Comparison of ENCODE assay signal across 8 cellular contexts in genomic region chr10:43420369-43421200, GRCh38. TPM values are rescaled to one million over a fixed set of nuclear protein-coding genes. Genes with fewer than 3 reads are reported as not detected.
DNase-seq lines count a peak whose midpoint lies in the region; ATAC-seq and TF ChIP-seq lines count a peak whose summit lies in the region.

No MANE protein-coding gene starts in this region.

- 1 to 2% methylated on average over 45 to 55 of the region's 63 CpGs for WGBS in GM23248 (ENCODE audit: low coverage in 1 of 2, low lambda C conversion rate in 2 of 2, missing lambda C conversion rate in 2 of 2), 2 experiments
- under 1% methylated on average over 63 of the region's 63 CpGs for WGBS in right cardiac atrium
- 0 to 1% (median 0%) methylated on average over 53 to 63 of the region's 63 CpGs for WGBS in psoas muscle, 3 donors
- WGBS in aorta, 2 donors: 0 to 1% methylated on average over 60 to 63 of the region's 63 CpGs

- in situ Hi-C loops in GM23248 (cut with MboI): no loop called here

- peaks cover 17% of the 10 kb centered on the region for H3F3A ChIP-seq in GM23248 (ENCODE audit: insufficient read depth)

- no peaks in the 10 kb centered on the region for H4K20me1 ChIP-seq in GM23248 (ENCODE audit: insufficient read depth)

- no peaks in the 10 kb centered on the region for H3K36me3 Mint-ChIP-seq in T-helper 17 cell (ENCODE audit: low read depth)

- H3K9me3 ChIP-seq in GM23248 (ENCODE audit: low read depth) (no peaks in the 10 kb centered on the region), T-helper 17 cell (ENCODE audit: control insufficient read depth, low read length, poor library complexity, severe bottlenecking) (no peaks in the 10 kb centered on the region), right cardiac atrium (ENCODE audit: control insufficient read depth, low read length) (no peaks in the 10 kb centered on the region), psoas muscle (no peaks in the 10 kb centered on the region), aorta (ENCODE audit: control insufficient read depth, low read length) (no peaks in the 10 kb centered on the region)

- peak overlapping the region; percentile 89 for H3K4me3 Mint-ChIP-seq in T-helper 17 cell

- no peaks in the 10 kb centered on the region for H3K27me3 ChIP-seq in GM23248 (replicated peaks; ENCODE audit: insufficient read depth)
- H3K27me3 ChIP-seq in right cardiac atrium (ENCODE audit: control insufficient read depth, insufficient read depth): no peaks in the 10 kb centered on the region
- no peaks in the 10 kb centered on the region for H3K27me3 ChIP-seq in psoas muscle (ENCODE audit: insufficient read depth in 3 of 3, low read length in 2 of 3)
- no peaks in the 10 kb centered on the region for H3K27me3 ChIP-seq in aorta (ENCODE audit: control insufficient read depth in 1 of 2, insufficient read depth in 2 of 2, low read length in 1 of 2)

- H2AFZ ChIP-seq in GM23248: peak overlapping the region; percentile 95

- H3K27ac ChIP-seq in GM23248: peak overlapping the region; percentile 97
- peak overlapping the region; percentile 94 for H3K27ac ChIP-seq in right cardiac atrium (ENCODE audit: low read length)
- peak overlapping the region; percentile 98 for H3K27ac ChIP-seq in psoas muscle
- peak overlapping the region; percentile 57 to 90 for H3K27ac ChIP-seq in aorta (ENCODE audit: low read depth in 1 of 2, low read length in 2 of 2)

- H3K79me2 ChIP-seq in GM23248 (ENCODE audit: insufficient read depth): no peaks in the 10 kb centered on the region

- H3K36me3 ChIP-seq in GM23248 (ENCODE audit: low read depth) (no peaks in the 10 kb centered on the region), psoas muscle (ENCODE audit: insufficient read depth in 1 of 2, low read depth in 1 of 2) (no peaks in the 10 kb centered on the region), aorta (ENCODE audit: control insufficient read depth in 1 of 2, insufficient read depth in 2 of 2, low read length in 1 of 2) (no peaks in the 10 kb centered on the region)

- peak overlapping the region; percentile 94 for H3K4me2 ChIP-seq in GM23248 (ENCODE audit: unreplicated experiment)

- H3K4me3 ChIP-seq in GM23248: peak overlapping the region; percentile 77
- H3K4me3 ChIP-seq in right cardiac atrium (ENCODE audit: low read length): peak overlapping the region; percentile 50
- peak overlapping the region; percentile 88 for H3K4me3 ChIP-seq in psoas muscle
- peak overlapping the region; percentile 6 to 12 for H3K4me3 ChIP-seq in aorta (ENCODE audit: low read length in 2 of 2)

- H3K9ac ChIP-seq in GM23248: peak overlapping the region; percentile 94

- peaks cover 16% of the 10 kb centered on the region for H3K4me1 Mint-ChIP-seq in T-helper 17 cell

- H3K9me2 ChIP-seq in GM23248 (ENCODE audit: insufficient read depth): no peaks in the 10 kb centered on the region

- ATAC-seq in T-helper 17 cell (peak; percentile 91), right cardiac atrium (peak; percentile 98 to 99), psoas muscle (peak; percentile 95 to 97 (median 96)), aorta (ENCODE audit: low FRiP score) (peak; percentile 99)

- H3K4me1 ChIP-seq in GM23248 (ENCODE audit: insufficient read depth) (peaks cover 5% of the 10 kb centered on the region; the same call in 1 of the 2 replicates), right cardiac atrium (ENCODE audit: control insufficient read depth, insufficient read depth, low read length) (peaks cover 3% of the 10 kb centered on the region), psoas muscle (peaks cover 8% of the 10 kb centered on the region), aorta (ENCODE audit: control insufficient read depth in 1 of 2, insufficient read depth in 2 of 2, low read length in 2 of 2) (no peaks in the 10 kb centered on the region)

- intact Hi-C loops in right cardiac atrium (cut with DNase I) (no loop called here), psoas muscle (cut with DNase I) (no loop called here), aorta (cut with DNase I) (loop anchor here in 1 of 2 donors (1.0 to 2.0 kb wide), 2 partner anchors 11 to 16 kb away; partner anchors contain the start of genes HNRNPF and ZNF487)

- H3K27ac Mint-ChIP-seq in T-helper 17 cell: peak overlapping the region; percentile 97

- DNase-seq in GM03348 (ENCODE audit: low spot score) (peak; percentile 95), GM23248 (peak; percentile 93), Kasumi-1 (lab: John Stamatoyannopoulos, UW) (peak; percentile 91 to 93), T-helper 17 cell (peak; percentile 64 to 81 (median 74)), anterior cingulate cortex (lab: John Stamatoyannopoulos, UW) (peak; percentile 49 to 88 (median 79)), right cardiac atrium (peak; percentile 93 to 97 (median 97)), psoas muscle (peak; percentile 92 to 94), aorta (peak; percentile 94 to 95)

- no peaks in the 10 kb centered on the region for H3K27me3 Mint-ChIP-seq in T-helper 17 cell

- TF ChIP-seq CTCF in psoas muscle (IDR thresholded peaks at IDR 0.05): no peak

RNA-seq across cellular contexts. Expression of gene HNRNPF, which starts 11.6 kb away (rescaled TPM):
- total RNA-seq in GM23248 (2014; rRNA removed; shearing (Covaris generic)): 158 and 172 TPM in 2 replicates
- polyA plus RNA-seq in GM23248 (2016; fragmentation: Nextera tagmentation; extraction: Ambion mirVana) (106 and 116 TPM in 2 replicates), right cardiac atrium (41.6 TPM), psoas muscle (100 to 1,000 TPM in 1 of 3 donors, 10 to 100 TPM in 2; 62.1 to 126 (median 75.2) TPM), aorta (10 to 100 TPM; 54.3 to 63.2 TPM)
- total RNA-seq in T-helper 17 cell (100 to 1,000 TPM; 131 to 144 TPM), right cardiac atrium (10 to 100 TPM; 67.2 to 93.4 (median 77.2) TPM), psoas muscle (100 to 1,000 TPM in 2 of 4 donors, 10 to 100 TPM in 2; 68.0 to 154 (median 110) TPM), aorta (100 to 1,000 TPM; 103 to 114 TPM)

RNA-seq across cellular contexts. Expression of gene ZNF487, which starts 16.3 kb away (rescaled TPM):
- total RNA-seq in GM23248 (2014; rRNA removed; shearing (Covaris generic)): 6.3 and 11.0 TPM in 2 replicates
- polyA plus RNA-seq in GM23248 (2016; fragmentation: Nextera tagmentation; extraction: Ambion mirVana) (5.3 and 5.5 TPM in 2 replicates), right cardiac atrium (4.2 TPM), psoas muscle (1 to 10 TPM; 2.0 to 9.8 (median 2.5) TPM), aorta (1 to 10 TPM; 8.8 to 9.4 TPM)
- total RNA-seq in T-helper 17 cell (1 to 10 TPM; 7.9 to 8.7 TPM), right cardiac atrium (1 to 10 TPM; 3.0 to 4.0 (median 3.4) TPM), psoas muscle (1 to 10 TPM; 1.2 to 2.1 (median 1.5) TPM), aorta (1 to 10 TPM; 5.2 to 7.1 TPM)

RNA-seq across cellular contexts. Expression of gene FXYD4, which starts 49.1 kb away (rescaled TPM):
- not detected in 2 replicates for total RNA-seq in GM23248 (2014; rRNA removed; shearing (Covaris generic))
- polyA plus RNA-seq in GM23248 (2016; fragmentation: Nextera tagmentation; extraction: Ambion mirVana) (not detected in 2 replicates), right cardiac atrium (not detected), psoas muscle (under 1 TPM in 2 of 3 donors, not detected in 1; 0.18 to 0.74 TPM), aorta (not detected)
- total RNA-seq in T-helper 17 cell (not detected), right cardiac atrium (not detected), psoas muscle (1 to 10 TPM in 1 of 4 donors, not detected in 3; 3.0 TPM), aorta (not detected)

Comparison
In these comparisons a context has a peak if more than half of its experiments do, and no peak if none do; other contexts are left out.
1. Peak in every context shown above with its lines: DNase-seq, ATAC-seq, H3K4me3 ChIP-seq and H3K27ac ChIP-seq.
2. H3K4me3 ChIP-seq: peak in every context shown above with its lines; median percentile 88 in psoas muscle; 77 in GM23248; 50 in right cardiac atrium; 9 in aorta.